In genomic region chr9:74887041-74887980, GRCh38 we compare ENCODE assay signal across 8 cellular contexts. TPM values are rescaled to one million over a fixed set of nuclear protein-coding genes. Genes with fewer than 3 reads are reported as not detected.
DNase-seq lines count a peak whose midpoint lies in the region; ATAC-seq and TF ChIP-seq lines count a peak whose summit lies in the region.

TRPM6 (minus strand) TSS chr9:74887921; CDS start chr9:74887856, 65 bp downstream.

- peaks cover 42% of the 10 kb centered on the region for H3K27me3 Mint-ChIP-seq in activated CD4-positive, alpha-beta T cell treated with anti-CD3 and anti-CD28 coated beads, Interleukin-2, amount 10 ng/mL, durations not matched to agents 24 days and 14 days

- CTCF ChIA-PET in AG04449 (lab: Yijun Ruan, JAX), result interaction anchor here (0.9 to 1.9 kb wide), 3 partner anchors 65 to 115 kb away, joined by 3 to 9 read pairs (median 4); partner anchors contain the start of gene C9orf40

- no peak within 1 kb of the TSS for H3K27ac Mint-ChIP-seq in activated CD4-positive, alpha-beta T cell treated with anti-CD3 and anti-CD28 coated beads, Interleukin-2, amount 10 ng/mL, durations not matched to agents 24 days and 14 days

- H3K4me1 Mint-ChIP-seq in activated CD4-positive, alpha-beta T cell treated with anti-CD3 and anti-CD28 coated beads, Interleukin-2, amount 10 ng/mL, durations not matched to agents 24 days and 14 days, result peaks cover 14% of the 10 kb centered on the region

- POLR2A ChIA-PET in AG04449 (lab: Yijun Ruan, JAX), result no interaction called here

- peak; percentile 9 for DNase-seq in AG04449 (ENCODE audit: low read depth, low spot score)
- DNase-seq in NCI-H2081 treated with DMSO at 0.1 percent for 48 hours (lab: John Stamatoyannopoulos, UW), result peak; percentile 25
- peak; percentile 82 for DNase-seq in activated CD4-positive, alpha-beta T cell treated with anti-CD3 and anti-CD28 coated beads, Interleukin-2, amount 10 ng/mL, durations not matched to agents 24 days and 14 days
- DNase-seq in lung microvascular endothelial cell (ENCODE audit: low read depth in 2 of 2), result peak; percentile 45 to 49
- DNase-seq in stimulated activated CD4-positive, alpha-beta T cell treated with anti-CD3 and anti-CD28 coated beads, Interleukin-4, amount 100 ng/mL, for 48 hours (ENCODE audit: low read depth in 2 of 2), result peak; percentile 9 to 16

- TF ChIP-seq CTCF in AG04449 (IDR thresholded peaks at IDR 0.05; ENCODE audit: insufficient read depth, low read length, missing control alignments), result no peak

- no peaks in the 10 kb centered on the region for H3K4me1 ChIP-seq in endocrine pancreas (ENCODE audit: control insufficient read depth, insufficient read depth, low read length)

- H3K4me3 Mint-ChIP-seq in activated CD4-positive, alpha-beta T cell treated with anti-CD3 and anti-CD28 coated beads, Interleukin-2, amount 10 ng/mL, durations not matched to agents 24 days and 14 days, result peak within 1 kb of the TSS; percentile 92

- H3K4me3 ChIP-seq in AG04449 (ENCODE audit: low read depth, low read length) (peak within 1 kb of the TSS; percentile 67), endocrine pancreas (ENCODE audit: control insufficient read depth, insufficient read depth, low read length) (peak within 1 kb of the TSS; percentile 92)

- H3K9ac ChIP-seq in endocrine pancreas (ENCODE audit: control insufficient read depth, insufficient read depth, low read length), result peak within 1 kb of the TSS; percentile 65

- H3K27me3 ChIP-seq in endocrine pancreas (ENCODE audit: control insufficient read depth, insufficient read depth, low read length), result no peaks in the 10 kb centered on the region

- H3K9me3 ChIP-seq in endocrine pancreas (ENCODE audit: control insufficient read depth, low read length), result no peaks in the 10 kb centered on the region

- ATAC-seq in GM21367 (IDR thresholded peaks at IDR 0.05; ENCODE audit: unreplicated experiment) (peak; percentile 65), HG02852 (IDR thresholded peaks at IDR 0.05; ENCODE audit: unreplicated experiment) (no peak)

- no peaks in the 10 kb centered on the region for H3K36me3 Mint-ChIP-seq in activated CD4-positive, alpha-beta T cell treated with anti-CD3 and anti-CD28 coated beads, Interleukin-2, amount 10 ng/mL, durations not matched to agents 24 days and 14 days (ENCODE audit: low read depth)

- intact Hi-C loops in activated CD4-positive, alpha-beta T cell treated with anti-CD3 and anti-CD28 coated beads, Interleukin-2, amount 10 ng/mL, durations not matched to agents 24 days and 14 days (cut with micrococcal nuclease), result loop anchor here (5.0 kb wide), 1 partner anchor 65 kb away; the partner anchor contains the start of gene C9orf40

- H3K9me3 Mint-ChIP-seq in activated CD4-positive, alpha-beta T cell treated with anti-CD3 and anti-CD28 coated beads, Interleukin-2, amount 10 ng/mL, durations not matched to agents 24 days and 14 days, result no peaks in the 10 kb centered on the region

- H3K36me3 ChIP-seq in endocrine pancreas (ENCODE audit: control insufficient read depth, insufficient read depth, low read length), result no peaks in the 10 kb centered on the region

RNA-seq across cellular contexts. Expression of gene TRPM6, which starts in this region (rescaled TPM):
- total RNA-seq in activated CD4-positive, alpha-beta T cell treated with anti-CD3 and anti-CD28 coated beads, Interleukin-2, amount 10 ng/mL, durations not matched to agents 24 days and 14 days, result 0.05 TPM in 1 of 2 replicates, not detected in the other
- under 0.01 and 0.22 TPM in 2 replicates for total RNA-seq in lung microvascular endothelial cell

Comparison
In these comparisons a context has a peak if more than half of its experiments do, and no peak if none do; other contexts are left out.
1. Peak in DNase-seq in activated CD4-positive, alpha-beta T cell treated with anti-CD3 and anti-CD28 coated beads, Interleukin-2, amount 10 ng/mL, durations not matched to agents 24 days and 14 days; RNA of the gene not detected or under 1 TPM.
2. Peak in DNase-seq in lung microvascular endothelial cell; RNA of the gene not detected or under 1 TPM.
3. DNase-seq: peak in every context shown above with its lines; median percentile 82 in activated CD4-positive, alpha-beta T cell treated with anti-CD3 and anti-CD28 coated beads, Interleukin-2, amount 10 ng/mL, durations not matched to agents 24 days and 14 days; 47 in lung microvascular endothelial cell; 25 in NCI-H2081 treated with DMSO at 0.1 percent for 48 hours; 12 in stimulated activated CD4-positive, alpha-beta T cell treated with anti-CD3 and anti-CD28 coated beads, Interleukin-4, amount 100 ng/mL, for 48 hours; 9 in AG04449.